ENCODE assay signal across 18 cellular contexts in the genomic region with DNA sequence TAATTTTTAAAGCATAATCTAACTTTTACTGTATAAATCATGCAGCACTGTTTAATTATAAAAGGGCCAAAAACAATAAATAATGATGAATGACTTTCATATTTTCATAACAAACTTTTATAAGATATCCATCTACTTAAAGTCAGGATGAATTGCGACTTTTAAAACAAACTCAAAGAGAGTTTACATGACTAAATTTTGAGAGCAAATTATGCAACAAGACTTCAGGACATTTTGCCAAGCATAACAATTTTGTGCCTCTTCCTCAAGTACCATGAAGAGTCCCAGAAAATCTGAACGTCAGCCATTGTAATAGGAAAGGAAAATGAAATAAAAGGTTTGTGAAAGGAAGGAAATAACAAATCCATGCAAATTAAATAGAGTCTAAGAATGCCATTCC. TPM values are rescaled to one million over a fixed set of nuclear protein-coding genes. Genes with fewer than 3 reads are reported as not detected.
DNase-seq lines count a peak whose midpoint lies in the region; ATAC-seq and TF ChIP-seq lines count a peak whose summit lies in the region.
"Had no signal": no experiment of that assay in that cellular context is flagged by ENCODE, and none has a peak within 500 bp of the region (broad histone marks: within the 10 kb centered on the region; RNA-seq: fewer than 3 reads in every experiment).

No MANE protein-coding gene starts in this region.

- no peak for DNase-seq in stimulated activated naive CD8-positive, alpha-beta T cell treated with anti-CD3 and anti-CD28 coated beads, Interleukin-15, amount 100 ng/mL, for 72 hours
- DNase-seq in activated naive CD8-positive, alpha-beta T cell treated with anti-CD3 and anti-CD28 coated beads, Interleukin-2, amount 50 U/mL, for 24 hours: no peak
- DNase-seq in immature natural killer cell: no peak
- no peak for DNase-seq in AG08396 (ENCODE audit: low spot score)
- DNase-seq in T1000 (lab: John Stamatoyannopoulos, UW): no peak
- DNase-seq in NCI-H1694 (lab: John Stamatoyannopoulos, UW): no peak
- no peak for DNase-seq in endodermal cell
- DNase-seq: CD4-positive, alpha-beta memory T cell; DMS79; HFFc6; MV-4-11; NCI-H187; NCI-H2107; NCI-H510A; NCI-H774; SHP77 treated with DMSO at 0.1 percent for 48 hours had no signal

- H3K27me3 Mint-ChIP-seq in stimulated activated naive CD8-positive, alpha-beta T cell treated with anti-CD3 and anti-CD28 coated beads, Interleukin-15, Interleukin-2, amounts not matched to agents 100 ng/mL and 50 ng/mL, for 24 hours: no peaks in the 10 kb centered on the region
- H3K27me3 Mint-ChIP-seq in stimulated activated naive CD8-positive, alpha-beta T cell treated with anti-CD3 and anti-CD28 coated beads, Interleukin-15, amount 100 ng/mL, for 72 hours: no peaks in the 10 kb centered on the region
- H3K27me3 Mint-ChIP-seq in activated naive CD8-positive, alpha-beta T cell treated with anti-CD3 and anti-CD28 coated beads, Interleukin-2, amount 50 U/mL, for 24 hours: no peaks in the 10 kb centered on the region
- H3K27me3 Mint-ChIP-seq in immature natural killer cell (ENCODE audit: low read depth in 3 of 3) (peaks cover 0 to 7% (median 4%) of the 10 kb centered on the region in 3 donors), endodermal cell (ENCODE audit: insufficient read depth) (no peaks in the 10 kb centered on the region)
- H3K27me3 Mint-ChIP-seq: CD4-positive, alpha-beta memory T cell had no signal

- H3K27ac ChIP-seq in endodermal cell (ENCODE audit: low read depth, low read length): no peak overlapping the region
- H3K27ac ChIP-seq: KMS-11 had no signal

- H3K36me3 ChIP-seq in endodermal cell (ENCODE audit: control insufficient read depth, insufficient read depth, low read length): peaks cover 32% of the 10 kb centered on the region

- peak overlapping the region; percentile 9 for H3K27ac Mint-ChIP-seq in stimulated activated naive CD8-positive, alpha-beta T cell treated with anti-CD3 and anti-CD28 coated beads, Interleukin-15, Interleukin-2, amounts not matched to agents 100 ng/mL and 50 ng/mL, for 24 hours
- no peak overlapping the region for H3K27ac Mint-ChIP-seq in stimulated activated naive CD8-positive, alpha-beta T cell treated with anti-CD3 and anti-CD28 coated beads, Interleukin-15, amount 100 ng/mL, for 72 hours
- H3K27ac Mint-ChIP-seq in activated naive CD8-positive, alpha-beta T cell treated with anti-CD3 and anti-CD28 coated beads, Interleukin-2, amount 50 U/mL, for 24 hours: peak overlapping the region; percentile 15
- H3K27ac Mint-ChIP-seq in immature natural killer cell (peak overlapping the region in 4 of 6 donors; percentile 64 to 82 (median 70)), endodermal cell (no peak overlapping the region)
- H3K27ac Mint-ChIP-seq: HFFc6 had no signal

- no peak overlapping the region for H3K4me3 ChIP-seq in endodermal cell (ENCODE audit: low read length)

- no peaks in the 10 kb centered on the region for H3K9me3 ChIP-seq in endodermal cell (ENCODE audit: control insufficient read depth, low read length)

- H3K9ac ChIP-seq in endodermal cell (ENCODE audit: extremely low read depth, low read length, poor library complexity, severe bottlenecking): no peak overlapping the region
- H3K9ac ChIP-seq: KMS-11 had no signal

- no peaks in the 10 kb centered on the region for H3K27me3 ChIP-seq in endodermal cell (ENCODE audit: control insufficient read depth, insufficient read depth, low read length, poor library complexity, severe bottlenecking)

- peaks cover 86% of the 10 kb centered on the region for H3K36me3 Mint-ChIP-seq in stimulated activated naive CD8-positive, alpha-beta T cell treated with anti-CD3 and anti-CD28 coated beads, Interleukin-15, Interleukin-2, amounts not matched to agents 100 ng/mL and 50 ng/mL, for 24 hours (ENCODE audit: low read depth)
- H3K36me3 Mint-ChIP-seq in activated naive CD8-positive, alpha-beta T cell treated with anti-CD3 and anti-CD28 coated beads, Interleukin-2, amount 50 U/mL, for 24 hours (ENCODE audit: low read depth): peaks cover 66% of the 10 kb centered on the region
- H3K36me3 Mint-ChIP-seq in immature natural killer cell (peaks cover 20 to 45% (median 28%) of the 10 kb centered on the region in 3 donors), endodermal cell (ENCODE audit: low read depth) (peaks cover 25% of the 10 kb centered on the region)

- ATAC-seq in stimulated activated naive CD8-positive, alpha-beta T cell treated with anti-CD3 and anti-CD28 coated beads, Interleukin-15, amount 100 ng/mL, for 72 hours: no peak
- no peak for ATAC-seq in activated naive CD8-positive, alpha-beta T cell treated with anti-CD3 and anti-CD28 coated beads, Interleukin-2, amount 50 U/mL, for 24 hours

- no peaks in the 10 kb centered on the region for H3K4me1 ChIP-seq in endodermal cell (ENCODE audit: control insufficient read depth, insufficient read depth, low read length)

- WGBS in endodermal cell (ENCODE audit: insufficient coverage in 1 of 2, insufficient read length in 1 of 2), 2 experiments: 77 to 90% methylated on average over 1 to 2 of the region's 2 CpGs

- TF ChIP-seq CTCF in endodermal cell (conservative IDR thresholded peaks at IDR 0.05): no peak

- no peak overlapping the region for H3K4me3 Mint-ChIP-seq in stimulated activated naive CD8-positive, alpha-beta T cell treated with anti-CD3 and anti-CD28 coated beads, Interleukin-15, Interleukin-2, amounts not matched to agents 100 ng/mL and 50 ng/mL, for 24 hours
- H3K4me3 Mint-ChIP-seq in stimulated activated naive CD8-positive, alpha-beta T cell treated with anti-CD3 and anti-CD28 coated beads, Interleukin-15, amount 100 ng/mL, for 72 hours: no peak overlapping the region
- H3K4me3 Mint-ChIP-seq in activated naive CD8-positive, alpha-beta T cell treated with anti-CD3 and anti-CD28 coated beads, Interleukin-2, amount 50 U/mL, for 24 hours: no peak overlapping the region
- no peak overlapping the region for H3K4me3 Mint-ChIP-seq in immature natural killer cell
- H3K4me3 Mint-ChIP-seq in endodermal cell: no peak overlapping the region
- H3K4me3 Mint-ChIP-seq: CD4-positive, alpha-beta memory T cell; HFFc6 had no signal

- peaks cover 8% of the 10 kb centered on the region for H3K4me1 Mint-ChIP-seq in stimulated activated naive CD8-positive, alpha-beta T cell treated with anti-CD3 and anti-CD28 coated beads, Interleukin-15, Interleukin-2, amounts not matched to agents 100 ng/mL and 50 ng/mL, for 24 hours (ENCODE audit: low read depth)
- H3K4me1 Mint-ChIP-seq in stimulated activated naive CD8-positive, alpha-beta T cell treated with anti-CD3 and anti-CD28 coated beads, Interleukin-15, amount 100 ng/mL, for 72 hours: peaks cover 7% of the 10 kb centered on the region
- peaks cover 5% of the 10 kb centered on the region for H3K4me1 Mint-ChIP-seq in activated naive CD8-positive, alpha-beta T cell treated with anti-CD3 and anti-CD28 coated beads, Interleukin-2, amount 50 U/mL, for 24 hours
- H3K4me1 Mint-ChIP-seq in immature natural killer cell (peaks cover under 1 to 8% of the 10 kb centered on the region in 2 donors), endodermal cell (no peaks in the 10 kb centered on the region)

- H3K9me3 Mint-ChIP-seq in stimulated activated naive CD8-positive, alpha-beta T cell treated with anti-CD3 and anti-CD28 coated beads, Interleukin-15, Interleukin-2, amounts not matched to agents 100 ng/mL and 50 ng/mL, for 24 hours: no peaks in the 10 kb centered on the region
- H3K9me3 Mint-ChIP-seq in stimulated activated naive CD8-positive, alpha-beta T cell treated with anti-CD3 and anti-CD28 coated beads, Interleukin-15, amount 100 ng/mL, for 72 hours: no peaks in the 10 kb centered on the region
- no peaks in the 10 kb centered on the region for H3K9me3 Mint-ChIP-seq in activated naive CD8-positive, alpha-beta T cell treated with anti-CD3 and anti-CD28 coated beads, Interleukin-2, amount 50 U/mL, for 24 hours
- H3K9me3 Mint-ChIP-seq in immature natural killer cell (no peaks in the 10 kb centered on the region), endodermal cell (no peaks in the 10 kb centered on the region)
- H3K9me3 Mint-ChIP-seq: CD4-positive, alpha-beta memory T cell; HFFc6 had no signal

RNA-seq across cellular contexts. Expression of gene ERAP1, which starts 24.4 kb away (rescaled TPM):
- 10 to 100 TPM; 44.5 to 81.3 (median 70.8) TPM for polyA plus RNA-seq in immature natural killer cell
- total RNA-seq in endodermal cell: 10 to 100 TPM; 11.7 to 22.6 TPM
- 12.4 TPM for polyA plus RNA-seq in endodermal cell (2013, experiment 1 of 2)
- 14.7 TPM for polyA plus RNA-seq in endodermal cell (2013, experiment 2 of 2)

Comparison
In these comparisons a context has a peak if more than half of its experiments do, and no peak if none do; other contexts are left out.
1. H3K27ac Mint-ChIP-seq: peak in stimulated activated naive CD8-positive, alpha-beta T cell treated with anti-CD3 and anti-CD28 coated beads, Interleukin-15, Interleukin-2, amounts not matched to agents 100 ng/mL and 50 ng/mL, for 24 hours (single experiment), activated naive CD8-positive, alpha-beta T cell treated with anti-CD3 and anti-CD28 coated beads, Interleukin-2, amount 50 U/mL, for 24 hours (single experiment) and immature natural killer cell (4 of 6); none in stimulated activated naive CD8-positive, alpha-beta T cell treated with anti-CD3 and anti-CD28 coated beads, Interleukin-15, amount 100 ng/mL, for 72 hours (0 of 2) and endodermal cell (single experiment).